Comparison of ENCODE assay signal across 1 cellular context in the genomic region with DNA sequence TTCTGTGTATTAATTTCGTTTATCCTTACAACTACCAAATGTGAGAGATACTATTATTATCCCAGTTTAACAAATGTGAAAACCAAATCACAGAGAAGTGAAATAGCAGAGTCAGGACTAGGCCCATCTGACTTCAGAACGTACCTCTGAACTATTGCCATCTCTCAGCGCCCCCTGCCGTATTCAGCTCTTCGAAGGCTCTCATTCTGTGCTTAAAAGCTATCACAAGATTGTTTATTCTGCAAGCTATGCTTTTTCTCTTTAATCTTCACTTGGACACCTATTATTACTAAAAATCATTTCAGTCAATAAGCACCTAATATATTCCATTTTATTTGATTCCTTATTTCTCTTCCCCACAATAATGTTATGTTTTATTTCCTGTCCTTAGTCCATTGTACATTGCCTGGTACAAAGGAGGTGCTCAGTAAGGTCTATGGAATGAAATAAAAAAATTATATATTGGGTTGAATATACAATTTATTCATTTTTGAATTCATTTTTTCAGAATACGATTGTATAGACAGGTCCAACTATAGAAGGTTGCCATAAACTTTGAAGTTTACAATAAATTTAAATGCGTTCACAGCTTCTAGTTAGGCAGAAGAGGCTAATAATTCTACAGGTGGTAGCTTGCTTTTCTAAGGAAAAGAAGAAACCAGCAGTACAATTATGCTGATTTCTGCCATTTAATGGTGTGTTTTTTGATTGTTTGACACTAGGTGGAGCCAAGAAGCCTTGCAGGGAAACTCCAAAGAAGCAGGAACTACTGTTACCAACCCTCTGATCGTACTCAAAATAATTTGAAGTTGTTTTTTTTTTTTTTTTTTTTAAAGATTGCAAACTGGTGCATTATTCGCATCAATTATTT.
TF ChIP-seq lines count a peak whose summit lies in the region.

No MANE protein-coding gene starts in this region.

TF ChIP-seq in IMR-90, 13 proteins besides CTCF, POLR2A, EP300 and RAD21:
- TF ChIP-seq BHLHE40 (IDR thresholded peaks at IDR 0.05; ENCODE audit: low read depth, low read length) (no peak), SMC3 (IDR thresholded peaks at IDR 0.05; ENCODE audit: low read depth, low read length) (peak; percentile 65), MXI1 (IDR thresholded peaks at IDR 0.05; ENCODE audit: borderline replicate concordance, low read depth, low read length) (no peak), FOS (IDR thresholded peaks at IDR 0.05; ENCODE audit: low read depth, low read length) (no peak), CHD1 (IDR thresholded peaks at IDR 0.05; ENCODE audit: low read depth, low read length) (no peak), RCOR1 (IDR thresholded peaks at IDR 0.05; ENCODE audit: insufficient replicate concordance, low read length) (no peak), MAZ (IDR thresholded peaks at IDR 0.05; ENCODE audit: borderline replicate concordance, low read depth, low read length) (no peak), MAFK (IDR thresholded peaks at IDR 0.05; ENCODE audit: low read depth, low read length) (peak; percentile 41), NFE2L2 (IDR thresholded peaks at IDR 0.05; ENCODE audit: low read depth, low read length) (no peak)
